Comparison of ENCODE assay signal across 8 cellular contexts in the genomic region with DNA sequence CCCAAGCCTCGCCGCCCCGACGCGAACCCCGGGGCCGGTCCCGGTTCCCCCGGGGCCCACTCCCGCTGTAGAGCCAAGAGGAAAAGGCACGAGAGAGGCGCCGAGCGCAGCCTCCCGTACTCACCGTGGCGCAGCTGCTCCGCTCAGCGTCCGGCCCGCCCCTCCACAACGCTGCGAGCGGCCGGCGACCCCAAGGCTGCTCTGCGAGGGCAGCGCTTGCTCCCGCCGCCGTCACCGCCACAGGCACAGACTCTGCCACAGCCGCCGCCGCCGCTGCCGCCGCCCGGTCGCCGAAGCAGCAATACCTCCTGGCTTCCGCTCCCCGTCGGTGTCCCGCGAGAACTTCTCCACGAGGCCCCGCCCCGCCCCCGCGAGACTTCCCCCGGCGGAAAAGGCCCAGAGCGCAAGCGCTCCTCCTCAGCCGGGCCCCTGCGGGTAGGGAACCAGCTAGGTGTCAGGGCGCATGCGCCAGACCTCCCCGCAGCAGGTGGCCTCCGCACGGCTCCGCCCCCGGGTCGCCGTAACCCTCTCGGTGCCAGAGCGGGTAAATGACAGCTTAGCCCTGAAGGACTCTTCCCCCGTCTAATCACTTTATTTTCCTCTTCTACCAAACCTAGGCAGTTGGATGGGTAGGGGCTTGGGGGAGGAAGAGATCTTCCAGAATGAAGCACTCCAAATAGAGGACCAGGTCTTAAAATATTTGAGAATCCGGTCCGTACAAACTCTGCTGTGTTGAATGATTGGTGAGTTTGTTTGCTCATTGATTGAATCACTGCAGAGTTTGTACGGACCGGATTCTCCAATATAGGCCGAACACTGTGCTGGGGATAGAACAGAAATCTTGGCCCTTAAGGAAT. TPM values are rescaled to one million over a fixed set of nuclear protein-coding genes. Genes with fewer than 3 reads are reported as not detected.
A peak's percentile ranks its signal among the peaks of the same experiment; 100 is the strongest.
DNase-seq lines count a peak whose midpoint lies in the region; ATAC-seq and TF ChIP-seq lines count a peak whose summit lies in the region.

Gene GRB2 (minus strand): TSS at position 314 of the 857 bp plus-strand sequence. CDS start 12,050 bp downstream, outside the sequence.

- peaks cover 14% of the 10 kb centered on the region for H3F3A ChIP-seq in SU-DHL-6 (ENCODE audit: insufficient read depth)

- no peaks in the 10 kb centered on the region for H3K9me2 ChIP-seq in SU-DHL-6 (replicated peaks; ENCODE audit: insufficient read depth, low read length)

- no peaks in the 10 kb centered on the region for H3K27me3 ChIP-seq in SU-DHL-6 (ENCODE audit: low read length)
- no peaks in the 10 kb centered on the region for H3K27me3 ChIP-seq in thoracic aorta (replicated peaks; ENCODE audit: insufficient read depth)

- peaks cover 15% of the 10 kb centered on the region for H4K20me1 ChIP-seq in SU-DHL-6 (ENCODE audit: low read depth, low read length)

- DNase-seq in GM10266 (ENCODE audit: extremely low spot score), result peak; percentile 98
- DNase-seq in NCI-H1417 (lab: John Stamatoyannopoulos, UW), result peak; percentile 95 to 97 (median 96)
- peak; percentile 100 for DNase-seq in activated naive CD8-positive, alpha-beta T cell treated with anti-CD3 and anti-CD28 coated beads, Interleukin-2, amount 10 ng/mL, durations not matched to agents 7 days and 5 days
- DNase-seq in head of caudate nucleus, result peak; percentile 93 to 100 (median 99)
- DNase-seq in osteocyte (ENCODE audit: extremely low spot score, unreplicated experiment), result peak; percentile 100
- peak; percentile 90 for DNase-seq in thoracic aorta (ENCODE audit: low spot score)

- peak within 1 kb of the TSS; percentile 94 for H3K4me2 ChIP-seq in SU-DHL-6 (ENCODE audit: low read depth, low read length, poor library complexity, severe bottlenecking)

- peaks cover 33% of the 10 kb centered on the region for H3K4me1 Mint-ChIP-seq in activated naive CD8-positive, alpha-beta T cell treated with anti-CD3 and anti-CD28 coated beads, Interleukin-2, amount 10 ng/mL, durations not matched to agents 7 days and 5 days
- peaks cover 25% of the 10 kb centered on the region for H3K4me1 Mint-ChIP-seq in osteocyte (ENCODE audit: unreplicated experiment)

- no peaks in the 10 kb centered on the region for H3K9me3 Mint-ChIP-seq in activated naive CD8-positive, alpha-beta T cell treated with anti-CD3 and anti-CD28 coated beads, Interleukin-2, amount 10 ng/mL, durations not matched to agents 7 days and 5 days
- H3K9me3 Mint-ChIP-seq in osteocyte (ENCODE audit: unreplicated experiment), result no peaks in the 10 kb centered on the region

- H3K9me3 ChIP-seq in SU-DHL-6 (ENCODE audit: insufficient read depth, low read length), result no peaks in the 10 kb centered on the region
- no peaks in the 10 kb centered on the region for H3K9me3 ChIP-seq in thoracic aorta

- peak within 1 kb of the TSS; percentile 96 for H3K4me3 Mint-ChIP-seq in activated naive CD8-positive, alpha-beta T cell treated with anti-CD3 and anti-CD28 coated beads, Interleukin-2, amount 10 ng/mL, durations not matched to agents 7 days and 5 days
- H3K4me3 Mint-ChIP-seq in osteocyte (ENCODE audit: unreplicated experiment), result peak within 1 kb of the TSS; percentile 92

- peaks cover 2% of the 10 kb centered on the region for H3K27me3 Mint-ChIP-seq in activated naive CD8-positive, alpha-beta T cell treated with anti-CD3 and anti-CD28 coated beads, Interleukin-2, amount 10 ng/mL, durations not matched to agents 7 days and 5 days
- peaks cover 14% of the 10 kb centered on the region for H3K27me3 Mint-ChIP-seq in osteocyte (ENCODE audit: unreplicated experiment)

- peak within 1 kb of the TSS; percentile 95 for H3K27ac Mint-ChIP-seq in activated naive CD8-positive, alpha-beta T cell treated with anti-CD3 and anti-CD28 coated beads, Interleukin-2, amount 10 ng/mL, durations not matched to agents 7 days and 5 days
- H3K27ac Mint-ChIP-seq in osteocyte (ENCODE audit: unreplicated experiment), result peak within 1 kb of the TSS; percentile 90

- no peak for TF ChIP-seq CTCF in GM10266 (IDR thresholded peaks at IDR 0.05; ENCODE audit: control insufficient read depth, insufficient read depth, low read depth, missing control alignments)
- TF ChIP-seq CTCF in SU-DHL-6 (IDR thresholded peaks at IDR 0.05; ENCODE audit: insufficient read depth, low read length, poor library complexity, severe bottlenecking), result no peak
- no peak for TF ChIP-seq CTCF in osteocyte (IDR thresholded peaks at IDR 0.05)
- no peak for TF ChIP-seq CTCF in thoracic aorta (IDR thresholded peaks at IDR 0.05)

- intact Hi-C loops in head of caudate nucleus (cut with DNase I), result loop anchor here (2.0 kb wide), 1 partner anchor 83 kb away; no protein-coding TSS in a partner anchor

- H3K36me3 Mint-ChIP-seq in activated naive CD8-positive, alpha-beta T cell treated with anti-CD3 and anti-CD28 coated beads, Interleukin-2, amount 10 ng/mL, durations not matched to agents 7 days and 5 days, result peaks cover 8% of the 10 kb centered on the region
- H3K36me3 Mint-ChIP-seq in osteocyte (ENCODE audit: unreplicated experiment), result no peaks in the 10 kb centered on the region

- H3K4me3 ChIP-seq in SU-DHL-6 (ENCODE audit: insufficient read depth, low read length, poor library complexity, severe bottlenecking), result peak within 1 kb of the TSS; percentile 96
- peak within 1 kb of the TSS; percentile 96 for H3K4me3 ChIP-seq in thoracic aorta

- ATAC-seq in HG02678 (IDR thresholded peaks at IDR 0.05; ENCODE audit: unreplicated experiment) (peak; percentile 90), thoracic aorta (ENCODE audit: insufficient number of reproducible peaks, low FRiP score, low read depth) (peak; percentile 92)
- peak; percentile 90 for ATAC-seq in activated naive CD8-positive, alpha-beta T cell treated with anti-CD3 and anti-CD28 coated beads, Interleukin-2, amount 10 ng/mL, durations not matched to agents 7 days and 5 days (ENCODE audit: low read depth)

- peaks cover 2% of the 10 kb centered on the region; the same call in 1 of the 2 replicates for H3K36me3 ChIP-seq in SU-DHL-6 (ENCODE audit: low read length)
- H3K36me3 ChIP-seq in thoracic aorta, result no peaks in the 10 kb centered on the region

- H3K9ac ChIP-seq in SU-DHL-6 (ENCODE audit: low read length), result peak within 1 kb of the TSS; percentile 98

- H3K27ac ChIP-seq in SU-DHL-6 (ENCODE audit: low read depth, low read length) (peak within 1 kb of the TSS; percentile 86), thoracic aorta (peak within 1 kb of the TSS; percentile 89 to 92)

- POLR2A ChIA-PET in activated naive CD8-positive, alpha-beta T cell treated with anti-CD3 and anti-CD28 coated beads, Interleukin-2, amount 10 ng/mL, durations not matched to agents 7 days and 5 days (lab: Charles Lee), result interaction anchor here (0.5 to 2.8 kb wide), 22 partner anchors 9 to 378 kb away, joined by 3 to 41 read pairs (median 4); partner anchors contain the start of genes GGA3, LLGL2, MIF4GD and MRPS7

- H3K4me1 ChIP-seq in thoracic aorta (ENCODE audit: control insufficient read depth in 1 of 2, low read depth in 2 of 2), result peaks cover 18 to 33% of the 10 kb centered on the region in 2 donors

- peak within 1 kb of the TSS; percentile 93 for H2AFZ ChIP-seq in SU-DHL-6 (ENCODE audit: low read depth, low read length, severe bottlenecking)

- H3K79me2 ChIP-seq in SU-DHL-6 (ENCODE audit: insufficient read depth, low read length), result peaks cover 48% of the 10 kb centered on the region

RNA-seq across cellular contexts. Expression of gene GRB2, which starts in this region (rescaled TPM):
- total RNA-seq in activated naive CD8-positive, alpha-beta T cell treated with anti-CD3 and anti-CD28 coated beads, Interleukin-2, amount 10 ng/mL, durations not matched to agents 7 days and 5 days, result 100 to 1,000 TPM; 149 to 155 TPM
- 59.1 and 61.8 TPM in 2 replicates for total RNA-seq in osteocyte
- total RNA-seq in thoracic aorta, result 100 to 1,000 TPM; 120 to 144 TPM

Comparison
In these comparisons a context has a peak if more than half of its experiments do, and no peak if none do; other contexts are left out.
1. Peak in every context shown above with its lines: DNase-seq, ATAC-seq, H3K4me3 ChIP-seq and H3K27ac ChIP-seq.